1 cellular context compared by ENCODE assay signal in the genomic region with DNA sequence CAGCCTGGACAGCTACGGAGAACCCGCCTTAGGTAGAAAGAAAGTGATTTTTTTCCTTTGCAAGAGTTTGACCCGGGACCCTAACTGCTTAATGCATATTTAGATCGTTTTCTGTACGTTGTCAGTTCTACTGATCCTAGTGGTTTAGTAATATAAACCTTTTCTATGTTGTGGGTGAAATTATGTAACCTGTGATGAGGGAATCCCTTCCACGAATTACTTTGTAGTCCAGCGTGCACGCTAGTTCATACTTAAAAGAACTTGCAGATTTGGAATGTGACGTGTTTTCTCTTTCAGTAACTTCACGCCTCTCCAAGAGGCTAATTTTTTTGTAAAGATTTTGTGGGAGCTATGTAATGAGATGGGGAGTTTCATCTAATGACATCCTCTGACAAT.
TF ChIP-seq lines count a peak whose summit lies in the region.

No MANE protein-coding gene starts in this region.

TF ChIP-seq in endothelial cell of umbilical vein, 7 proteins besides CTCF, POLR2A, EP300 and RAD21:
- TF ChIP-seq MYC (IDR thresholded peaks at IDR 0.05; ENCODE audit: low read depth, low read length) (no peak), FOS (IDR thresholded peaks at IDR 0.05; ENCODE audit: borderline replicate concordance, insufficient read depth, low read length) (no peak), JUN (IDR thresholded peaks at IDR 0.05; ENCODE audit: borderline replicate concordance, insufficient read depth, insufficient read length, low read depth) (no peak), GATA2 (IDR thresholded peaks at IDR 0.05; ENCODE audit: insufficient read depth, insufficient read length, low read depth, low read length) (no peak), EZH2 (IDR thresholded peaks at IDR 0.05; ENCODE audit: borderline replicate concordance, low read depth, low read length, severe bottlenecking) (no peak), POLR2AphosphoS5 (IDR thresholded peaks at IDR 0.05; ENCODE audit: insufficient read depth, low read depth, low read length) (no peak)
- TF ChIP-seq, protein P1, sequence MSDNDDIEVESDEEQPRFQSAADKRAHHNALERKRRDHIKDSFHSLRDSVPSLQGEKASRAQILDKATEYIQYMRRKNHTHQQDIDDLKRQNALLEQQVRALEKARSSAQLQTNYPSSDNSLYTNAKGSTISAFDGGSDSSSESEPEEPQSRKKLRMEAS (IDR thresholded peaks at IDR 0.05; ENCODE audit: insufficient read depth, insufficient read length), result no peak
